ENCODE assay signal across 21 cellular contexts in the genomic region with DNA sequence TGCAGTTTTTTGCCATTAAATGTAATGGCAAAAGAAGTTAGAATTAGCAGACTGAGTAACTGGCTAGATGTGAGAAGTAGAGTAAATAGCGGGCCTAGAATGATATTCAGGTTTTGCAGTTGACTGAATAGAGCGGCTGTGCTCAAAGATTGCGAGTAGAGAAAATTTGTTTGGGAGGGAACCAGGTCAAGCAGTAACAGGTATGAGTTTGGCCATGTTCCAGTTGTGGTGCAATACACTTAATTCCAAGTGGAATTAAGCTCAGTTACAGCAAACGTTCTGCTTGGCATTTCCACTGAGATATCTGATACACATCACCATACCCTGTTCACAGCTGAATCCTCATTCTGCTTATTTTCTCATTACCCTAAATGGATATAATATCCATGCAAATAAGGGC.
"Had no signal": no experiment of that assay in that cellular context is flagged by ENCODE, and none has a peak within 500 bp of the region (broad histone marks: within the 10 kb centered on the region; RNA-seq: fewer than 3 reads in every experiment).

No MANE protein-coding gene starts in this region.

- DNase-seq: activated B cell treated with CpG ODN at 0.5 μM for 24 hours; activated CD4-positive, alpha-beta memory T cell treated with anti-CD3 and anti-CD28 coated beads for 36 hours; activated CD4-positive, alpha-beta T cell treated with anti-CD3 and anti-CD28 coated beads for 4 hours; activated naive CD4-positive, alpha-beta T cell treated with anti-CD3 and anti-CD28 coated beads for 36 hours; activated T-cell treated with anti-CD3 and anti-CD28 coated beads for 4 hours; body of pancreas; colonic mucosa; endodermal cell; erythroblast; gastrocnemius medialis; head of caudate nucleus; mesendoderm; naive thymus-derived CD4-positive, alpha-beta T cell; psoas muscle; right cardiac atrium; stimulated activated CD4-positive, alpha-beta T cell treated with anti-CD3 and anti-CD28 coated beads, Interleukin-2, amount 100 ng/mL, for 24 hours; stimulated activated naive CD4-positive, alpha-beta T cell treated with Interleukin-2 at 50 U/mL for 16 hours had no signal

- H3K27me3 ChIP-seq: body of pancreas, colonic mucosa, gastrocnemius medialis, neural progenitor cell, tibial nerve, vagina had no signal

- H3K4me1 Mint-ChIP-seq: activated B cell treated with CpG ODN at 0.5 μM for 24 hours; central memory CD8-positive, alpha-beta T cell; endodermal cell; naive thymus-derived CD4-positive, alpha-beta T cell; neural progenitor cell had no signal

- H3K4me1 ChIP-seq: body of pancreas, colonic mucosa, gastrocnemius medialis, neural progenitor cell, psoas muscle, tibial nerve, vagina had no signal

- H3K27ac Mint-ChIP-seq: activated B cell treated with CpG ODN at 0.5 μM for 24 hours; activated CD4-positive, alpha-beta memory T cell treated with anti-CD3 and anti-CD28 coated beads for 36 hours; activated naive CD4-positive, alpha-beta T cell treated with anti-CD3 and anti-CD28 coated beads for 36 hours; endodermal cell; naive thymus-derived CD4-positive, alpha-beta T cell; neural progenitor cell had no signal

- H3K27ac ChIP-seq: body of pancreas, colonic mucosa, gastrocnemius medialis, neural progenitor cell, psoas muscle, tibial nerve, vagina had no signal

- ATAC-seq: body of pancreas; gastrocnemius medialis; naive thymus-derived CD4-positive, alpha-beta T cell; psoas muscle; right cardiac atrium had no signal

- H3K4me3 ChIP-seq: body of pancreas, colonic mucosa, gastrocnemius medialis, neural progenitor cell, psoas muscle, tibial nerve, vagina had no signal

- H3K4me3 Mint-ChIP-seq: activated B cell treated with CpG ODN at 0.5 μM for 24 hours; activated CD4-positive, alpha-beta memory T cell treated with anti-CD3 and anti-CD28 coated beads for 36 hours; activated naive CD4-positive, alpha-beta T cell treated with anti-CD3 and anti-CD28 coated beads for 36 hours; central memory CD8-positive, alpha-beta T cell; endodermal cell; naive thymus-derived CD4-positive, alpha-beta T cell; neural progenitor cell had no signal

- H3K27me3 Mint-ChIP-seq: activated B cell treated with CpG ODN at 0.5 μM for 24 hours; activated CD4-positive, alpha-beta memory T cell treated with anti-CD3 and anti-CD28 coated beads for 36 hours; central memory CD8-positive, alpha-beta T cell; naive thymus-derived CD4-positive, alpha-beta T cell had no signal

- H3K36me3 Mint-ChIP-seq: activated CD4-positive, alpha-beta memory T cell treated with anti-CD3 and anti-CD28 coated beads for 36 hours; naive thymus-derived CD4-positive, alpha-beta T cell; neural progenitor cell had no signal

- H3K9me3 ChIP-seq: body of pancreas, colonic mucosa, gastrocnemius medialis, vagina had no signal

- H3K36me3 ChIP-seq: colonic mucosa, gastrocnemius medialis, neural progenitor cell, tibial nerve, vagina had no signal
